2 cellular contexts compared by ENCODE assay signal in the genomic region with DNA sequence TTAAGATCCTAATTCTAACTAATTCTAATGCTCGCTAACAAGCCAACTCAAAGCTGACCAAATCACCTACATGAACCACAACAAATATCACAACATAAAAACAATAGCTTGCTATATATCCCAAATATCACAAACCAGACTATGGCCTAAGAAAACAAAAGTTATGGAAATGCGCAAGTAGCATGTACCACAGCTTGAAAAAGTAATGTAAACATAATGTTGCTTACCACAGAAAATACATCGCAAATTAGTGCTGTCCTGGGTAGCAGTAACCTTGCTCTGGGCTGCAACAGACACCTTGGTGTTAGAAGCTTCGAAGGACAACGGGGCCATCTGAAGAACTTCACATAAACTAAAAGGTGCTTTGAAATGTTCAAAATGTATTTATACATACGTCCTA.
TF ChIP-seq lines count a peak whose summit lies in the region.

No MANE protein-coding gene starts in this region.

TF ChIP-seq in IMR-90, 13 proteins besides CTCF, POLR2A, EP300 and RAD21:
- TF ChIP-seq BHLHE40 (IDR thresholded peaks at IDR 0.05; ENCODE audit: low read depth, low read length) (no peak), NFE2L2 (IDR thresholded peaks at IDR 0.05; ENCODE audit: low read depth, low read length) (no peak), RCOR1 (IDR thresholded peaks at IDR 0.05; ENCODE audit: insufficient replicate concordance, low read length) (no peak), FOS (IDR thresholded peaks at IDR 0.05; ENCODE audit: low read depth, low read length) (no peak), SMC3 (IDR thresholded peaks at IDR 0.05; ENCODE audit: low read depth, low read length) (no peak), MXI1 (IDR thresholded peaks at IDR 0.05; ENCODE audit: borderline replicate concordance, low read depth, low read length) (no peak), MAFK (IDR thresholded peaks at IDR 0.05; ENCODE audit: low read depth, low read length) (no peak), MAZ (IDR thresholded peaks at IDR 0.05; ENCODE audit: borderline replicate concordance, low read depth, low read length) (no peak), RFX5 (IDR thresholded peaks at IDR 0.05; ENCODE audit: low read depth, low read length) (no peak), CEBPB (IDR thresholded peaks at IDR 0.05; ENCODE audit: low read depth, low read length) (no peak), CHD1 (IDR thresholded peaks at IDR 0.05; ENCODE audit: low read depth, low read length) (no peak)
- TF ChIP-seq, protein P1, sequence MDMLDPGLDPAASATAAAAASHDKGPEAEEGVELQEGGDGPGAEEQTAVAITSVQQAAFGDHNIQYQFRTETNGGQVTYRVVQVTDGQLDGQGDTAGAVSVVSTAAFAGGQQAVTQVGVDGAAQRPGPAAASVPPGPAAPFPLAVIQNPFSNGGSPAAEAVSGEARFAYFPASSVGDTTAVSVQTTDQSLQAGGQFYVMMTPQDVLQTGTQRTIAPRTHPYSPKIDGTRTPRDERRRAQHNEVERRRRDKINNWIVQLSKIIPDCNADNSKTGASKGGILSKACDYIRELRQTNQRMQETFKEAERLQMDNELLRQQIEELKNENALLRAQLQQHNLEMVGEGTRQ (IDR thresholded peaks at IDR 0.05; ENCODE audit: low read depth, low read length): no peak
- TF ChIP-seq, protein P2, sequence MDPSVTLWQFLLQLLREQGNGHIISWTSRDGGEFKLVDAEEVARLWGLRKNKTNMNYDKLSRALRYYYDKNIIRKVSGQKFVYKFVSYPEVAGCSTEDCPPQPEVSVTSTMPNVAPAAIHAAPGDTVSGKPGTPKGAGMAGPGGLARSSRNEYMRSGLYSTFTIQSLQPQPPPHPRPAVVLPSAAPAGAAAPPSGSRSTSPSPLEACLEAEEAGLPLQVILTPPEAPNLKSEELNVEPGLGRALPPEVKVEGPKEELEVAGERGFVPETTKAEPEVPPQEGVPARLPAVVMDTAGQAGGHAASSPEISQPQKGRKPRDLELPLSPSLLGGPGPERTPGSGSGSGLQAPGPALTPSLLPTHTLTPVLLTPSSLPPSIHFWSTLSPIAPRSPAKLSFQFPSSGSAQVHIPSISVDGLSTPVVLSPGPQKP (IDR thresholded peaks at IDR 0.05; ENCODE audit: borderline replicate concordance, low read depth, low read length): no peak

TF ChIP-seq in H1, 55 proteins besides CTCF, POLR2A, EP300 and RAD21:
- TF ChIP-seq BCL11A (IDR thresholded peaks at IDR 0.05; ENCODE audit: low read depth in 2 of 2, low read length in 2 of 2): no peak
- no peak for TF ChIP-seq HDAC6 (IDR thresholded peaks at IDR 0.05; ENCODE audit: low read depth, low read length)
- no peak for TF ChIP-seq CTBP2 (IDR thresholded peaks at IDR 0.05; ENCODE audit: borderline replicate concordance, insufficient read depth, insufficient read length, low read length)
- TF ChIP-seq GTF2F1 (IDR thresholded peaks at IDR 0.05; ENCODE audit: borderline replicate concordance, low read depth, low read length): no peak
- TF ChIP-seq, protein P3, sequence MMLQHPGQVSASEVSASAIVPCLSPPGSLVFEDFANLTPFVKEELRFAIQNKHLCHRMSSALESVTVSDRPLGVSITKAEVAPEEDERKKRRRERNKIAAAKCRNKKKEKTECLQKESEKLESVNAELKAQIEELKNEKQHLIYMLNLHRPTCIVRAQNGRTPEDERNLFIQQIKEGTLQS (IDR thresholded peaks at IDR 0.05; ENCODE audit: insufficient read depth, low read depth, low read length): no peak
TF ChIP-seq in H1: peak in this region for 0.
